1 cellular context compared by ENCODE assay signal in the genomic region with DNA sequence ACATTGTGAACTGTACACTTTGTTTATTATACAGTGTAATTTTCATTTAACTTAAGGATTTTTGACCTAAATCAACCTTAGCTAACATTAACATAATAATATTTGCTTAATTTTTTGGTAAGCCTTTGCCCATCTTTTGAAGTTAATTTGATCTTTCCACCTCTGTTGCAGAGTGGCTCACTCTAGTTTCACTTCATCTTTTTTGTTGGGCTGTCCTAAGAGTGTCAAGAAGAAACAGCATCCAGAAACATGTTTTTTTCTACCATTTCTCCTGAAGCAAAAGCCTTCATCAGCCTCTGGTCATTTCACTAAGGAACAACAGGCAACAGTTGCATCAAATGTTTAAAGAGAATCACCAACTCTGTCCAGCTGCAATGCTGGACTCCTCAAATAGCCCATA.
TF ChIP-seq lines count a peak whose summit lies in the region.

No MANE protein-coding gene starts in this region.

TF ChIP-seq in GM23338, 12 proteins besides CTCF, POLR2A, EP300 and RAD21 (continued from another document):
- no peak for TF ChIP-seq POLR2AphosphoS5 (IDR thresholded peaks at IDR 0.05; ENCODE audit: low read depth)
- TF ChIP-seq, protein P1, sequence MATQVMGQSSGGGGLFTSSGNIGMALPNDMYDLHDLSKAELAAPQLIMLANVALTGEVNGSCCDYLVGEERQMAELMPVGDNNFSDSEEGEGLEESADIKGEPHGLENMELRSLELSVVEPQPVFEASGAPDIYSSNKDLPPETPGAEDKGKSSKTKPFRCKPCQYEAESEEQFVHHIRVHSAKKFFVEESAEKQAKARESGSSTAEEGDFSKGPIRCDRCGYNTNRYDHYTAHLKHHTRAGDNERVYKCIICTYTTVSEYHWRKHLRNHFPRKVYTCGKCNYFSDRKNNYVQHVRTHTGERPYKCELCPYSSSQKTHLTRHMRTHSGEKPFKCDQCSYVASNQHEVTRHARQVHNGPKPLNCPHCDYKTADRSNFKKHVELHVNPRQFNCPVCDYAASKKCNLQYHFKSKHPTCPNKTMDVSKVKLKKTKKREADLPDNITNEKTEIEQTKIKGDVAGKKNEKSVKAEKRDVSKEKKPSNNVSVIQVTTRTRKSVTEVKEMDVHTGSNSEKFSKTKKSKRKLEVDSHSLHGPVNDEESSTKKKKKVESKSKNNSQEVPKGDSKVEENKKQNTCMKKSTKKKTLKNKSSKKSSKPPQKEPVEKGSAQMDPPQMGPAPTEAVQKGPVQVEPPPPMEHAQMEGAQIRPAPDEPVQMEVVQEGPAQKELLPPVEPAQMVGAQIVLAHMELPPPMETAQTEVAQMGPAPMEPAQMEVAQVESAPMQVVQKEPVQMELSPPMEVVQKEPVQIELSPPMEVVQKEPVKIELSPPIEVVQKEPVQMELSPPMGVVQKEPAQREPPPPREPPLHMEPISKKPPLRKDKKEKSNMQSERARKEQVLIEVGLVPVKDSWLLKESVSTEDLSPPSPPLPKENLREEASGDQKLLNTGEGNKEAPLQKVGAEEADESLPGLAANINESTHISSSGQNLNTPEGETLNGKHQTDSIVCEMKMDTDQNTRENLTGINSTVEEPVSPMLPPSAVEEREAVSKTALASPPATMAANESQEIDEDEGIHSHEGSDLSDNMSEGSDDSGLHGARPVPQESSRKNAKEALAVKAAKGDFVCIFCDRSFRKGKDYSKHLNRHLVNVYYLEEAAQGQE (IDR thresholded peaks at IDR 0.05; ENCODE audit: unreplicated experiment): no peak
